In genomic region chr7:40097728-40098127, GRCh38 we compare ENCODE assay signal across 14 cellular contexts. TPM values are rescaled to one million over a fixed set of nuclear protein-coding genes. Genes with fewer than 3 reads are reported as not detected.
"Had no signal": no experiment of that assay in that cellular context is flagged by ENCODE, and none has a peak within 500 bp of the region (broad histone marks: within the 10 kb centered on the region; RNA-seq: fewer than 3 reads in every experiment).

No MANE protein-coding gene starts in this region.

- ATAC-seq: gastroesophageal sphincter, heart right ventricle, sciatic nerve, upper lobe of right lung had no signal

- H3K4me3 ChIP-seq: ascending aorta, gastroesophageal sphincter, heart right ventricle, lung, psoas muscle, stomach, testis, upper lobe of right lung had no signal

- DNase-seq: activated CD4-positive, alpha-beta T cell treated with anti-CD3 and anti-CD28 coated beads, Interleukin-2, amount 50 U/mL, for 1 hour; activated CD8-positive, alpha-beta memory T cell treated with anti-CD3 and anti-CD28 coated beads for 24 hours; activated naive CD4-positive, alpha-beta T cell; heart right ventricle; occipital lobe; psoas muscle; stomach; testis; upper lobe of right lung had no signal

- H3K27ac ChIP-seq: gastroesophageal sphincter, heart right ventricle, psoas muscle, stomach, testis, upper lobe of right lung had no signal

- H3K4me1 ChIP-seq: upper lobe of right lung had no signal

- H3K9me3 ChIP-seq: ascending aorta, gastroesophageal sphincter, heart right ventricle, psoas muscle, stomach, testis, upper lobe of right lung had no signal

- H3K27me3 ChIP-seq: ascending aorta, gastroesophageal sphincter, heart right ventricle, stomach, testis, upper lobe of right lung had no signal

RNA-seq across cellular contexts. Expression of gene SUGCT, which starts 37.1 kb away (rescaled TPM):
- total RNA-seq: T-helper 2 cell treated with Interferon-gamma antibody and Interleukin-4, amounts not matched to agents 100 ng/mL and 5 ng/mL, for 36 hours had no signal
